9 cellular contexts compared by ENCODE assay signal in the genomic region with DNA sequence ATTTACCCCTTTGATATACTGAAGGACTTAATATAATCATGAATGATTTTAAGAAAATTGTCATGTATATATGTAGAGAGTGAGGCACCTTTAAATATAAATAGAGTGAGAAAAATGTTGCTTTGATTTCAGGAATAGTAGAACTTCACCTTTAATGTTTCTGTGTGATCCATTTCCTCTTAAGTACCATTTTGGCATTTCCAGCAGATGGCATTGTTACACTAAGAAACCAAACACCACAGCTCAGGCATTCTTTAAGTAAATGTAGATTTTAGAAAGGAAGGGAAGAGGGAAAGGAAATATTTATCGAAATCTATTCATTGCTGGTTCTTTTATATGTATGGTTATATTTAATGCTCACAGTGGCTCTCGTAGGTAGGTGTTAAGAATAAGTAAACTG.
DNase-seq lines count a peak whose midpoint lies in the region; ATAC-seq, FAIRE-seq and TF ChIP-seq lines count a peak whose summit lies in the region.
"Had no signal": no experiment of that assay in that cellular context is flagged by ENCODE, and none has a peak within 500 bp of the region (broad histone marks: within the 10 kb centered on the region; RNA-seq: fewer than 3 reads in every experiment).

No MANE protein-coding gene starts in this region.

- TF ChIP-seq CTCF in GM12872 (IDR thresholded peaks at IDR 0.05; ENCODE audit: insufficient read depth, low read depth, low read length) (peak; percentile 43), kidney (IDR thresholded peaks at IDR 0.05; ENCODE audit: borderline replicate concordance, extremely low read depth, insufficient read depth) (peak; percentile 43)

- H3K36me3 ChIP-seq in kidney (ENCODE audit: control insufficient read depth in 1 of 2, insufficient read depth in 2 of 2, low read length in 2 of 2), result no peaks in the 10 kb centered on the region

- no peak for ATAC-seq in HG02885 (IDR thresholded peaks at IDR 0.05; ENCODE audit: poor library complexity, unreplicated experiment)
- ATAC-seq in HG03469 (IDR thresholded peaks at IDR 0.05; ENCODE audit: unreplicated experiment), result no peak

- peak; percentile 88 for FAIRE-seq in kidney (lab: Jason Lieb, UNC)
- FAIRE-seq: endothelial cell of umbilical vein had no signal

- no peaks in the 10 kb centered on the region for H3K36me3 Mint-ChIP-seq in activated CD4-positive, alpha-beta T cell treated with anti-CD3 and anti-CD28 coated beads, Interleukin-2, amount 10 ng/mL, durations not matched to agents 7 days and 5 days (ENCODE audit: low read depth)

- POLR2A ChIA-PET in activated CD4-positive, alpha-beta T cell treated with anti-CD3 and anti-CD28 coated beads, Interleukin-2, amount 10 ng/mL, durations not matched to agents 7 days and 5 days (lab: Charles Lee), result no interaction called here

- DNase-seq in NCI-H1417 (lab: John Stamatoyannopoulos, UW), result peak; percentile 27 to 86 (median 49)
- peak; percentile 33 for DNase-seq in SK-N-DZ (ENCODE audit: low spot score)
- DNase-seq in kidney, result no peak
- DNase-seq in nucleus accumbens (lab: John Stamatoyannopoulos, UW), result no peak
- DNase-seq in activated CD4-positive, alpha-beta T cell treated with anti-CD3 and anti-CD28 coated beads, Interleukin-2, amount 10 ng/mL, durations not matched to agents 7 days and 5 days, result no peak

- no peaks in the 10 kb centered on the region for H3K9me3 ChIP-seq in kidney (ENCODE audit: control insufficient read depth in 1 of 2, low read length in 2 of 2)

- intact Hi-C loops in kidney (cut with DNase I), result no loop called here

- no peaks in the 10 kb centered on the region for H3K9me3 Mint-ChIP-seq in activated CD4-positive, alpha-beta T cell treated with anti-CD3 and anti-CD28 coated beads, Interleukin-2, amount 10 ng/mL, durations not matched to agents 7 days and 5 days

- H3K27ac ChIP-seq in kidney (ENCODE audit: low read depth in 2 of 2, low read length in 2 of 2), result no peak overlapping the region

- no peaks in the 10 kb centered on the region for H3K27me3 Mint-ChIP-seq in activated CD4-positive, alpha-beta T cell treated with anti-CD3 and anti-CD28 coated beads, Interleukin-2, amount 10 ng/mL, durations not matched to agents 7 days and 5 days

- no peaks in the 10 kb centered on the region for H3K4me1 Mint-ChIP-seq in activated CD4-positive, alpha-beta T cell treated with anti-CD3 and anti-CD28 coated beads, Interleukin-2, amount 10 ng/mL, durations not matched to agents 7 days and 5 days

- no peak overlapping the region for H3K27ac Mint-ChIP-seq in activated CD4-positive, alpha-beta T cell treated with anti-CD3 and anti-CD28 coated beads, Interleukin-2, amount 10 ng/mL, durations not matched to agents 7 days and 5 days

- no peak overlapping the region for H3K4me3 Mint-ChIP-seq in activated CD4-positive, alpha-beta T cell treated with anti-CD3 and anti-CD28 coated beads, Interleukin-2, amount 10 ng/mL, durations not matched to agents 7 days and 5 days

- CTCF ChIA-PET in activated CD4-positive, alpha-beta T cell treated with anti-CD3 and anti-CD28 coated beads, Interleukin-2, amount 10 ng/mL, durations not matched to agents 7 days and 5 days (lab: Charles Lee), result no interaction called here

- no peak overlapping the region for H3K4me3 ChIP-seq in kidney (ENCODE audit: low read length in 2 of 2)

- H3K4me1 ChIP-seq in kidney (ENCODE audit: control insufficient read depth in 1 of 2, insufficient read depth in 1 of 2, low read depth in 1 of 2, low read length in 2 of 2), result no peaks in the 10 kb centered on the region

- H3K9ac ChIP-seq in kidney (ENCODE audit: low read length in 2 of 2), result no peak overlapping the region

Comparison
In these comparisons a context has a peak if more than half of its experiments do, and no peak if none do; other contexts are left out.
1. DNase-seq: peak in NCI-H1417 (3 of 3) and SK-N-DZ (single experiment); none in kidney (single experiment), nucleus accumbens (0 of 56) and activated CD4-positive, alpha-beta T cell treated with anti-CD3 and anti-CD28 coated beads, Interleukin-2, amount 10 ng/mL, durations not matched to agents 7 days and 5 days (single experiment).